In the genomic region with DNA sequence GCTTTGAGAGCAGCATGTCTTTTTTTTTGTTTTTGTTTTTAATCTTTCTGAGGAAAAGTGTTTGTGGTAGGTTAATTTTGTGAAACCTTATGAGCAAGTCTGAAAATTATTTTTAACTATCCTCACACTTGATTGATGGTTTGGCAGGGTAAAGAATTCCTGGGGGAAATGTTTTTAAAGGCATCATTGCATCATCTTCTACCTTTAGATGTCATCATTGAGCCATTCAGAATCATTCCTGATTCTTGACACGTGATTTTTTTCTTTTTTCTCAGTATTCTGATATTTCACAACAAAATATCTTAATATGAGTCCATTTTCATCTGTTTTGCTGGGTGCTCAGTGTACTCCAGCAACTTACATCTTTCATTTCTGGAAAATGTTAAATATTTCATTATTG, we compare ENCODE assay signal across 19 cellular contexts.
"Had no signal": no experiment of that assay in that cellular context is flagged by ENCODE, and none has a peak within 500 bp of the region (broad histone marks: within the 10 kb centered on the region; RNA-seq: fewer than 3 reads in every experiment).

No MANE protein-coding gene starts in this region.

- DNase-seq: activated CD4-positive, alpha-beta T cell treated with anti-CD3 and anti-CD28 coated beads, Interleukin-2, amount 10 ng/mL, durations not matched to agents 24 days and 14 days; activated CD8-positive, alpha-beta memory T cell treated with anti-CD3 and anti-CD28 coated beads, Interleukin-2, amount 50 U/mL, for 48 hours; activated gamma-delta T cell; amygdala; brain microvascular endothelial cell; effector CD4-positive, alpha-beta T cell; mesendoderm; naive thymus-derived CD4-positive, alpha-beta T cell; small intestine; stimulated activated CD4-positive, alpha-beta T cell treated with anti-CD3 and anti-CD28 coated beads, Interleukin-15, amount 100 ng/mL, for 24 hours; stimulated activated CD4-positive, alpha-beta T cell treated with anti-CD3 and anti-CD28 coated beads, Interleukin-2, amount 100 ng/mL, for 48 hours; T-helper 1 cell; T-helper 9 cell; transverse colon; uterus had no signal

- H3K27me3 ChIP-seq: brain microvascular endothelial cell, right atrium auricular region, suprapubic skin, transverse colon, uterus had no signal

- H3K27ac Mint-ChIP-seq: activated CD4-positive, alpha-beta T cell treated with anti-CD3 and anti-CD28 coated beads, Interleukin-2, amount 10 ng/mL, durations not matched to agents 24 days and 14 days; naive thymus-derived CD4-positive, alpha-beta T cell; stimulated activated naive CD8-positive, alpha-beta T cell treated with anti-CD3 and anti-CD28 coated beads, Interleukin-15, Interleukin-2, amounts not matched to agents 100 ng/mL and 50 ng/mL, for 24 hours had no signal

- H3K4me1 ChIP-seq: prostate gland, right atrium auricular region, suprapubic skin, uterus had no signal

- H3K36me3 ChIP-seq: brain microvascular endothelial cell, prostate gland, right atrium auricular region, suprapubic skin, transverse colon, uterus had no signal

- H3K27ac ChIP-seq: brain microvascular endothelial cell, prostate gland, right atrium auricular region, suprapubic skin, transverse colon, uterus had no signal

- H3K4me3 Mint-ChIP-seq: activated CD4-positive, alpha-beta T cell treated with anti-CD3 and anti-CD28 coated beads, Interleukin-2, amount 10 ng/mL, durations not matched to agents 24 days and 14 days; stimulated activated naive CD8-positive, alpha-beta T cell treated with anti-CD3 and anti-CD28 coated beads, Interleukin-15, Interleukin-2, amounts not matched to agents 100 ng/mL and 50 ng/mL, for 24 hours had no signal

- H3K27me3 Mint-ChIP-seq: activated CD4-positive, alpha-beta T cell treated with anti-CD3 and anti-CD28 coated beads, Interleukin-2, amount 10 ng/mL, durations not matched to agents 24 days and 14 days; naive thymus-derived CD4-positive, alpha-beta T cell; stimulated activated naive CD8-positive, alpha-beta T cell treated with anti-CD3 and anti-CD28 coated beads, Interleukin-15, Interleukin-2, amounts not matched to agents 100 ng/mL and 50 ng/mL, for 24 hours had no signal

- H3K4me3 ChIP-seq: prostate gland, right atrium auricular region, suprapubic skin, transverse colon, uterus had no signal

- ATAC-seq: naive thymus-derived CD4-positive, alpha-beta T cell had no signal

- FAIRE-seq: small intestine had no signal
